8 cellular contexts compared by ENCODE assay signal in the genomic region with DNA sequence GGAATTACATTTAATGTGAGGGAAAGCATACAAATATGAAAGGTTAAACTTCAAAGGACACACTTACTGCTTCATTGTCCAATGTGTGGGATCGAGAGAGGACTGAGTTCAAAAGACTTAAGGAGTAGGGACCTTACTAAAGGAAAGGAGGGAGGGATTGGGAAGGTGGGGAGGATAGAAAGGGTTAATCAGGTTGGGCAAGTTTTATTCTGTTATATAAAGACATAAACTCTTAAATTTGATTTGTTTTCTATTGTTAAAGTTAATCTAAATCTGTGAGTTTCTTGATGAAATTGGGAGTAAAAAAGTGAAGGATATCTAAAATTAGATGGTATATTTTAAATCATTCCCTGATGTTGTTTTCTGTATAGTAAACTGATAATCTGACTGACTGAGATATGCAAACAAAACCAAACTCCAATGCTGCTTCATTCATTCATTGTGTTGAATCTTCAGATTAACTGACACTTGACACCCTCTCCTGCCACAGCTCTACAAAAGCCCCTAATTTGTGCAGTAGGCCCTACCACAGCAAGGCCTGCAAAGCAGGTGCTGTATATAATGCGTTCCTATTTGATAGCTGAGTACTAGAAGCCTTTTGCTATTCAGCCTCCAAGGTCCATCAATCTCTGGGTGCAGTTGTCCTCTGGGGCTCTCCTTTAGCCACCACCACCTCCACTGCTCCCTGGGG. TPM values are rescaled to one million over a fixed set of nuclear protein-coding genes. Genes with fewer than 3 reads are reported as not detected.
A peak's percentile ranks its signal among the peaks of the same experiment; 100 is the strongest.
DNase-seq lines count a peak whose midpoint lies in the region; ATAC-seq and TF ChIP-seq lines count a peak whose summit lies in the region.

No MANE protein-coding gene starts in this region.

- H3K36me3 Mint-ChIP-seq in CD4-positive, CD25-positive, alpha-beta regulatory T cell = no peaks in the 10 kb centered on the region

- no peak for ATAC-seq in CD4-positive, CD25-positive, alpha-beta regulatory T cell (ENCODE audit: low read depth in 2 of 2)
- ATAC-seq in GM18909 (IDR thresholded peaks at IDR 0.05; ENCODE audit: poor library complexity, unreplicated experiment) (peak; percentile 26), HG02623 (IDR thresholded peaks at IDR 0.05; ENCODE audit: unreplicated experiment) (no peak)

- H3K27ac Mint-ChIP-seq in CD4-positive, CD25-positive, alpha-beta regulatory T cell = peak overlapping the region; percentile 91 to 99 (median 95)

- H3K9me3 Mint-ChIP-seq in CD4-positive, CD25-positive, alpha-beta regulatory T cell = no peaks in the 10 kb centered on the region

- TF ChIP-seq POLR2A in adrenal gland (IDR thresholded peaks at IDR 0.05) = no peak

- no peaks in the 10 kb centered on the region for H3K27me3 ChIP-seq in CD4-positive, CD25-positive, alpha-beta regulatory T cell (ENCODE audit: control insufficient read depth, insufficient read depth, low read length)
- H3K27me3 ChIP-seq in adrenal gland = no peaks in the 10 kb centered on the region

- no peaks in the 10 kb centered on the region for H3K36me3 ChIP-seq in CD4-positive, CD25-positive, alpha-beta regulatory T cell (ENCODE audit: control insufficient read depth, insufficient read depth, low read length)
- no peaks in the 10 kb centered on the region for H3K36me3 ChIP-seq in adrenal gland (replicated peaks in 1 of 2)

- H3K9me3 ChIP-seq in CD4-positive, CD25-positive, alpha-beta regulatory T cell (ENCODE audit: control insufficient read depth in 2 of 2, low read length in 2 of 2) = no peaks in the 10 kb centered on the region
- no peaks in the 10 kb centered on the region for H3K9me3 ChIP-seq in adrenal gland (replicated peaks in 1 of 3)

- no peak for TF ChIP-seq CTCF in adrenal gland (IDR thresholded peaks at IDR 0.05)

- WGBS in adrenal gland, 4 donors = 76 to 92% (median 86%) methylated on average over 2 of the region's 2 CpGs

- H3K27ac ChIP-seq in CD4-positive, CD25-positive, alpha-beta regulatory T cell (ENCODE audit: insufficient read depth, low read length, poor library complexity, severe bottlenecking) = peak overlapping the region; percentile 87
- peak overlapping the region in 1 of 5 donors; percentile 96 for H3K27ac ChIP-seq in adrenal gland

- H3K4me3 ChIP-seq in CD4-positive, CD25-positive, alpha-beta regulatory T cell (ENCODE audit: low read depth, low read length) = peak overlapping the region; percentile 14
- H3K4me3 ChIP-seq in adrenal gland = no peak overlapping the region

- H3K27me3 Mint-ChIP-seq in CD4-positive, CD25-positive, alpha-beta regulatory T cell = no peaks in the 10 kb centered on the region

- no peak for DNase-seq in CD4-positive, CD25-positive, alpha-beta regulatory T cell
- DNase-seq in NCI-H510A (lab: John Stamatoyannopoulos, UW) (peak; percentile 18), germinal center (ENCODE audit: low spot score) (peak; percentile 36), medulla oblongata (ENCODE audit: extremely low spot score) (no peak), mesenteric fat pad (ENCODE audit: low spot score) (no peak), adrenal gland (no peak)

- H3K4me1 Mint-ChIP-seq in CD4-positive, CD25-positive, alpha-beta regulatory T cell = peaks cover 30 to 76% (median 57%) of the 10 kb centered on the region in 4 donors

- H3K4me3 Mint-ChIP-seq in CD4-positive, CD25-positive, alpha-beta regulatory T cell = peak overlapping the region; percentile 87 to 95 (median 92)

- H3K4me1 ChIP-seq in CD4-positive, CD25-positive, alpha-beta regulatory T cell (ENCODE audit: control insufficient read depth, insufficient read depth, low read length, poor library complexity, severe bottlenecking) = peaks cover 56% of the 10 kb centered on the region
- peaks cover 17 to 34% of the 10 kb centered on the region in 2 donors for H3K4me1 ChIP-seq in adrenal gland (replicated peaks in 1 of 2)

- intact Hi-C loops in adrenal gland (cut with DNase I) = no loop called here

RNA-seq across cellular contexts. Expression of a gene that starts 1.3 kb away (rescaled TPM):
- total RNA-seq in CD4-positive, CD25-positive, alpha-beta regulatory T cell = 30.0 TPM
- polyA plus RNA-seq in CD4-positive, CD25-positive, alpha-beta regulatory T cell = 10 to 100 TPM; 33.8 to 50.6 (median 35.1) TPM
- total RNA-seq in mesenteric fat pad = 40.4 TPM
- 10 to 100 TPM; 27.9 to 55.4 (median 37.9) TPM for total RNA-seq in adrenal gland
- polyA plus RNA-seq in adrenal gland = 10 to 100 TPM; 18.4 to 65.6 (median 22.4) TPM

RNA-seq across cellular contexts. Expression of a gene that starts 38.7 kb away (rescaled TPM):
- 1.9 TPM for total RNA-seq in CD4-positive, CD25-positive, alpha-beta regulatory T cell
- polyA plus RNA-seq in CD4-positive, CD25-positive, alpha-beta regulatory T cell = not detected
- total RNA-seq in mesenteric fat pad (2.2 TPM), adrenal gland (under 1 TPM in 6 of 8 donors, not detected in 2; 0.44 to 0.83 (median 0.79) TPM)
- under 1 TPM; 0.17 to 0.48 (median 0.42) TPM for polyA plus RNA-seq in adrenal gland

RNA-seq across cellular contexts. Expression of a gene that starts 58.2 kb away (rescaled TPM):
- total RNA-seq in CD4-positive, CD25-positive, alpha-beta regulatory T cell = 1.7 TPM
- under 1 TPM; 0.17 to 0.99 (median 0.62) TPM for polyA plus RNA-seq in CD4-positive, CD25-positive, alpha-beta regulatory T cell
- 28.7 TPM for total RNA-seq in mesenteric fat pad
- total RNA-seq in adrenal gland = 10 to 100 TPM; 22.8 to 42.1 (median 37.6) TPM
- polyA plus RNA-seq in adrenal gland = 10 to 100 TPM in 1 of 3 donors, 1 to 10 TPM in 2; 4.8 to 26.2 (median 9.2) TPM

Comparison
In these comparisons a context has a peak if more than half of its experiments do, and no peak if none do; other contexts are left out.
1. DNase-seq: peak in NCI-H510A (single experiment) and germinal center (single experiment); none in CD4-positive, CD25-positive, alpha-beta regulatory T cell (0 of 3), medulla oblongata (single experiment), mesenteric fat pad (single experiment) and adrenal gland (0 of 7).